In the genomic region with DNA sequence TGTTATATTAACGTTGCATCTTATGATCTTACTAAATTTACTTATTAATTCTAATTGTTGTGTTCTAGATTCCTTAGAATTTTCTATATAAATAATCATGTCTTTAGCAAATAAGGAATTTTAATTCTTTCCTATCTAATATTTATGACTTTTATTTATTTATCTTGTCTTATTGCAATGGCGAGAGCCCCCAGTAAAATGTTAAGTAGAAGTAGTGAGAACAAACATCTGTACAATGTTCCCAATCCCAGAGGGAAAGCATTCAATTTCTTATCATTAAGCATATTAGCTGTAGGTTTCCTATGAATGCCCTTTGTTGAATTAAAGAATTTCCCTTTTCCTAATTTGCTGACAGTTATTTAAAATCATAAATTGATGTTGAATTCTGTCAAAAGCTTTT, we compare ENCODE assay signal across 27 cellular contexts.
DNase-seq lines count a peak whose midpoint lies in the region; ATAC-seq, FAIRE-seq and TF ChIP-seq lines count a peak whose summit lies in the region.
"Had no signal": no experiment of that assay in that cellular context is flagged by ENCODE, and none has a peak within 500 bp of the region (broad histone marks: within the 10 kb centered on the region; RNA-seq: fewer than 3 reads in every experiment).

No MANE protein-coding gene starts in this region.

- no peak overlapping the region for H2AK5ac ChIP-seq in H1 (ENCODE audit: low read depth, low read length)

- H2AFZ ChIP-seq in GM23338, result no peak overlapping the region
- no peak overlapping the region for H2AFZ ChIP-seq in H1 (ENCODE audit: low read length)

- H4K8ac ChIP-seq in H1 (ENCODE audit: extremely low read depth, insufficient read depth, low read length), result no peak overlapping the region

- no peak overlapping the region for H3K14ac ChIP-seq in H1 (ENCODE audit: insufficient read length)

- no peak overlapping the region for H3K4me3 ChIP-seq in GM23338
- H3K4me3 ChIP-seq in H1 (ENCODE audit: extremely low read depth in 1 of 4, insufficient read depth in 2 of 4, low read depth in 3 of 4, low read length in 4 of 4), result no peak overlapping the region
- H3K4me3 ChIP-seq in breast epithelium, result no peak overlapping the region
- H3K4me3 ChIP-seq in vagina, result no peak overlapping the region
- H3K4me3 ChIP-seq: BLaER1 had no signal

- POLR2A ChIA-PET in WTC11 (lab: Charles Lee) (no interaction called here), H1 (lab: Charles Lee; ENCODE audit: partially characterized antibody) (no interaction called here)

- H2BK15ac ChIP-seq in H1 (ENCODE audit: low read length), result no peak overlapping the region

- H3K4ac ChIP-seq in H1 (replicated peaks; ENCODE audit: insufficient read length, low read depth, low read length), result no peak overlapping the region

- H3K27ac ChIP-seq in GM23338 (ENCODE audit: low read depth) (no peak overlapping the region), H1 (ENCODE audit: low read depth, low read length) (no peak overlapping the region), breast epithelium (no peak overlapping the region), vagina (no peak overlapping the region)
- H3K27ac ChIP-seq: BLaER1 had no signal

- peaks cover 27% of the 10 kb centered on the region for H3K36me3 Mint-ChIP-seq in GM23338 (ENCODE audit: low read depth)
- H3K36me3 Mint-ChIP-seq in WTC11, result peaks cover 30% of the 10 kb centered on the region
- H3K36me3 Mint-ChIP-seq: CD14-positive monocyte; CD4-positive, alpha-beta memory T cell; CD4-positive, CD25-positive, alpha-beta regulatory T cell; CD8-positive, alpha-beta memory T cell had no signal

- no peaks in the 10 kb centered on the region for H3F3A ChIP-seq in GM23338 (replicated peaks; ENCODE audit: low read depth)

- H3K4me3 Mint-ChIP-seq in GM23338 (no peak overlapping the region), WTC11 (no peak overlapping the region)
- H3K4me3 Mint-ChIP-seq: CD14-positive monocyte; CD4-positive, CD25-positive, alpha-beta regulatory T cell had no signal

- no peaks in the 10 kb centered on the region for H3K27me3 ChIP-seq in GM23338 (ENCODE audit: insufficient read depth)
- H3K27me3 ChIP-seq in H1 (replicated peaks in 1 of 4; ENCODE audit: control insufficient read depth in 3 of 4, extremely low read depth in 1 of 4, insufficient read depth in 3 of 4, low read length in 3 of 4), result no peaks in the 10 kb centered on the region
- H3K27me3 ChIP-seq in breast epithelium, result no peaks in the 10 kb centered on the region
- no peaks in the 10 kb centered on the region for H3K27me3 ChIP-seq in vagina
- H3K27me3 ChIP-seq: BE2C, BLaER1 had no signal

- H3K56ac ChIP-seq in H1 (replicated peaks; ENCODE audit: insufficient read length, low read depth, low read length), result no peak overlapping the region

- no peak overlapping the region for H4K5ac ChIP-seq in H1 (ENCODE audit: insufficient read length, low read depth, low read length)

- H2BK5ac ChIP-seq in H1 (ENCODE audit: low read depth, low read length), result no peak overlapping the region

- H4K20me1 ChIP-seq in GM23338 (replicated peaks; ENCODE audit: insufficient read depth), result no peaks in the 10 kb centered on the region
- H4K20me1 ChIP-seq in H1 (replicated peaks in 1 of 2; ENCODE audit: control insufficient read depth in 1 of 2, insufficient read depth in 2 of 2, low read length in 2 of 2), result no peaks in the 10 kb centered on the region
- H4K20me1 ChIP-seq: BLaER1 had no signal

- TF ChIP-seq CTCF in GM23338 (conservative IDR thresholded peaks at IDR 0.05; ENCODE audit: low read depth in 2 of 2), result no peak
- TF ChIP-seq CTCF in WTC11 (IDR thresholded peaks at IDR 0.05), result no peak
- TF ChIP-seq CTCF in H1 (IDR thresholded peaks at IDR 0.05; ENCODE audit: control extremely low read depth in 1 of 3, insufficient read depth in 1 of 3, low read depth in 1 of 3, low read length in 3 of 3), result no peak
- TF ChIP-seq CTCF in breast epithelium (IDR thresholded peaks at IDR 0.05), result no peak
- TF ChIP-seq CTCF in vagina (IDR thresholded peaks at IDR 0.05), result no peak

- H2BK12ac ChIP-seq in H1 (ENCODE audit: low read depth, low read length), result no peak overlapping the region

- H3K79me1 ChIP-seq in H1 (ENCODE audit: low read depth, low read length), result no peaks in the 10 kb centered on the region

- DNase-seq in GM23338 (ENCODE audit: low spot score) (no peak), WTC11 (ENCODE audit: low spot score) (no peak), H1 (ENCODE audit: low read depth in 1 of 2, low spot score in 2 of 2) (no peak), breast epithelium (ENCODE audit: low spot score in 2 of 2) (no peak), vagina (ENCODE audit: extremely low spot score in 2 of 2) (no peak), NCI-H1048 (lab: John Stamatoyannopoulos, UW) (no peak)
- DNase-seq: 8988T; ACHN; BE2C; C1 segment of cervical spinal cord; CD4-positive, alpha-beta memory T cell; CD4-positive, CD25-positive, alpha-beta regulatory T cell; CD8-positive, alpha-beta memory T cell; COR-L47; DMS 273 treated with DMSO at 0.1 percent for 48 hours; DMS153; DMS53; DMS79; DND-41; EL; GF-D8 had no signal

- peaks cover 19% of the 10 kb centered on the region for H3K36me3 ChIP-seq in GM23338 (ENCODE audit: insufficient read depth)
- peaks cover 0 to 2% (median 0%) of the 10 kb centered on the region in 4 experiments; a peak in 2 of 8 replicates for H3K36me3 ChIP-seq in H1 (ENCODE audit: control insufficient read depth in 2 of 4, insufficient read depth in 4 of 4, low read length in 3 of 4)
- no peaks in the 10 kb centered on the region for H3K36me3 ChIP-seq in breast epithelium
- no peaks in the 10 kb centered on the region for H3K36me3 ChIP-seq in vagina
- H3K36me3 ChIP-seq: BE2C, BLaER1 had no signal

- H3K79me2 ChIP-seq in GM23338 (replicated peaks; ENCODE audit: insufficient read depth) (no peaks in the 10 kb centered on the region), H1 (ENCODE audit: control insufficient read depth in 1 of 2, insufficient read depth in 2 of 2, low read length in 2 of 2) (no peaks in the 10 kb centered on the region)

- no peak overlapping the region for H3K9ac ChIP-seq in H1 (replicated peaks in 1 of 4; ENCODE audit: extremely low read depth in 1 of 4, low read depth in 3 of 4, low read length in 3 of 4)
- H3K9ac ChIP-seq: BLaER1 had no signal

- H3K9me3 ChIP-seq in H1 (ENCODE audit: insufficient read depth in 2 of 2, low read depth in 1 of 2, low read length in 1 of 2), result peaks cover 0 to 13% of the 10 kb centered on the region in 2 experiments; a peak in 3 of 4 replicates
- no peaks in the 10 kb centered on the region for H3K9me3 ChIP-seq in breast epithelium
- H3K9me3 ChIP-seq in vagina, result no peaks in the 10 kb centered on the region
- H3K9me3 ChIP-seq: BE2C had no signal

- H3K27me3 Mint-ChIP-seq in GM23338 (ENCODE audit: insufficient read depth, low read depth, poor library complexity) (peaks cover 2% of the 10 kb centered on the region), WTC11 (ENCODE audit: low read depth) (0 out of 2 replicates have a peak, but pooled peaks cover 2% of the 10 kb centered on the region)
- H3K27me3 Mint-ChIP-seq: CD8-positive, alpha-beta memory T cell had no signal

- H3K4me1 Mint-ChIP-seq in GM23338 (peaks cover 12% of the 10 kb centered on the region), WTC11 (peaks cover 12% of the 10 kb centered on the region)
- H3K4me1 Mint-ChIP-seq: CD14-positive monocyte; CD4-positive, alpha-beta memory T cell; CD4-positive, CD25-positive, alpha-beta regulatory T cell; CD8-positive, alpha-beta memory T cell had no signal

- H3K27ac Mint-ChIP-seq in GM23338 (no peak overlapping the region), WTC11 (no peak overlapping the region)
- H3K27ac Mint-ChIP-seq: CD14-positive monocyte; CD4-positive, alpha-beta memory T cell; CD4-positive, CD25-positive, alpha-beta regulatory T cell; CD8-positive, alpha-beta memory T cell had no signal

- H3K9me3 Mint-ChIP-seq in GM23338 (peaks cover 41% of the 10 kb centered on the region), WTC11 (peaks cover 35% of the 10 kb centered on the region)

- ATAC-seq in GM23338, result no peak
- ATAC-seq in WTC11, result no peak
- ATAC-seq in HG02852 (IDR thresholded peaks at IDR 0.05; ENCODE audit: unreplicated experiment), result no peak

- H3K4me1 ChIP-seq in GM23338 (ENCODE audit: insufficient read depth) (peaks cover 4% of the 10 kb centered on the region), H1 (replicated peaks in 1 of 4; ENCODE audit: control insufficient read depth in 3 of 4, insufficient read depth in 4 of 4, low read length in 3 of 4) (peaks cover 0 to 3% (median 0%) of the 10 kb centered on the region in 4 experiments; a peak in 2 of 7 replicates), breast epithelium (no peaks in the 10 kb centered on the region), vagina (no peaks in the 10 kb centered on the region)
- H3K4me1 ChIP-seq: BE2C, BLaER1 had no signal

- FAIRE-seq in H1 (lab: Jason Lieb, UNC), result no peak
- FAIRE-seq: A204.1, GM12891, GM19239 had no signal

- H3K4me2 ChIP-seq in GM23338 (no peak overlapping the region), H1 (ENCODE audit: insufficient read depth in 1 of 2, low read depth in 2 of 2, low read length in 2 of 2) (no peak overlapping the region)
- H3K4me2 ChIP-seq: BLaER1 had no signal

- H3K18ac ChIP-seq in H1 (ENCODE audit: extremely low read depth, low read length), result no peak overlapping the region

- TF ChIP-seq POLR2A in H1 (IDR thresholded peaks at IDR 0.05; ENCODE audit: control extremely low read depth in 1 of 2, low read depth in 2 of 2, low read length in 2 of 2), result no peak
- TF ChIP-seq POLR2A in breast epithelium (IDR thresholded peaks at IDR 0.05), result no peak
- no peak for TF ChIP-seq POLR2A in vagina (IDR thresholded peaks at IDR 0.05)

- H4K91ac ChIP-seq in H1 (replicated peaks; ENCODE audit: insufficient read length, low read length), result no peak overlapping the region

- CTCF ChIA-PET in WTC11 (lab: Charles Lee) (no interaction called here), H1 (lab: Charles Lee; ENCODE audit: partially characterized antibody) (no interaction called here)

- 85% methylated on average over 2 of the region's 2 CpGs; no CpG with 5 or more reads in 1 of the 2 experiments for WGBS in H1 (ENCODE audit: extremely low coverage in 1 of 2, insufficient coverage in 1 of 2, insufficient read length in 1 of 2, insufficient replicate concordance in 2 of 2, low coverage in 1 of 2, low lambda C conversion rate in 2 of 2, missing lambda C conversion rate in 1 of 2), 2 experiments

- TF ChIP-seq RAD21 in H1 (IDR thresholded peaks at IDR 0.05 in 1 of 2, conservative IDR thresholded peaks at IDR 0.05 in 1 of 2; ENCODE audit: low read depth in 2 of 2, low read length in 2 of 2), result no peak

- intact Hi-C loops in breast epithelium (cut with DNase I; ENCODE audit: low total_unique reads), result no loop called here
- intact Hi-C loops in vagina (cut with DNase I), result no loop called here

- TF ChIP-seq EP300 in H1 (IDR thresholded peaks at IDR 0.05; ENCODE audit: borderline replicate concordance in 1 of 2, low read depth in 2 of 2, low read length in 2 of 2), result no peak

- no peaks in the 10 kb centered on the region for H3K23me2 ChIP-seq in H1 (ENCODE audit: low read depth, low read length)

- no peak overlapping the region for H3K23ac ChIP-seq in H1 (ENCODE audit: insufficient read length)

- no peak overlapping the region for H2BK120ac ChIP-seq in H1 (replicated peaks; ENCODE audit: low read depth, low read length)

- H2BK20ac ChIP-seq in H1 (ENCODE audit: low read length), result no peak overlapping the region

- H3K9me2 ChIP-seq in GM23338 (ENCODE audit: insufficient read depth), result no peaks in the 10 kb centered on the region
